1 cellular context compared by ENCODE assay signal in the genomic region with DNA sequence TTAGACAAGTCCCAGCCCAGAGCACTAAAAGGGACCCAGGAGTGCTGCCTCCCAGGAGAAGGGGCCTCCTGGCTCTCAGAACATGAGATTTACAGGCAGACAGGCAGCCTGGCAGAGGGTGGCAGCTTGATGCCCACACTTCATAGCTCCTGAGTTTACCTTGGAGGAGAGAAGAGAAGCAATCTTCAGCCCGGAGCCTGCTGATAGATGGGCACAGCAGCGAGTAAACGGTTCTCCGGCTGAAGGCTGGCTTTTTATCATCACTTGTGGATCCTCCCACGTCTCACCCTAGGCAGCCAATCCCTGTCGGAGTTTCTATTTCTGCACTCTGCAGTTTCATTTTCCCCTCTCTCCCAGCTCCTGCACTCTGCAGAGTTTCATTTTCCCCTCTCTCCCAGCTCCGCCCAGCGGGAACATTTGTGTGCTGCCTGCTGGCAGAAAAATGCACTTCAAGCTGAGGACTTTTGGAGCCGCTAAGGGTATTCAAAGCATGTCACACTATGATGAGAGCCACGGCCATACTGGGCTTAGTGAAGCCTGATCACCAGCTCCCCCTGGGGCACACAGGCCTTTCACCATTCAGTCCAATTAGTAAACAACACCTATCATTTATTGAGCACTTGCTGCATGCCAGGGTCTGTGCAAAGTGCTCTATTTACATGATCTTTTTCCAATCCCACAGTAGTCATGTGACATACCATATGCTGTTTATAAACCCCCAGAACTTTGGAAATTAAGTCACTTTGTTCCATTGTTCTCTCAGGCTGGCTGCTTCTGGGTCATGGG.
A peak's percentile ranks its signal among the peaks of the same experiment; 100 is the strongest.
TF ChIP-seq lines count a peak whose summit lies in the region.

A gene with protein sequence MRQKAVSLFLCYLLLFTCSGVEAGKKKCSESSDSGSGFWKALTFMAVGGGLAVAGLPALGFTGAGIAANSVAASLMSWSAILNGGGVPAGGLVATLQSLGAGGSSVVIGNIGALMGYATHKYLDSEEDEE (minus strand): TSS at position 229 of the 786 bp plus-strand sequence. CDS start 2,878 bp downstream, outside the sequence.

TF ChIP-seq in HepG2, 621 proteins besides CTCF, POLR2A, EP300 and RAD21 (continues in another document):
- TF ChIP-seq ZNF292 (CRISPR knock-in tag; IDR thresholded peaks at IDR 0.05; ENCODE audit: borderline replicate concordance, low read depth), result peak; percentile 92; the same call in 1 of the 2 replicates
- peak; percentile 57 for TF ChIP-seq TARDBP (CRISPR knock-in tag; IDR thresholded peaks at IDR 0.05)
- TF ChIP-seq, protein P1, sequence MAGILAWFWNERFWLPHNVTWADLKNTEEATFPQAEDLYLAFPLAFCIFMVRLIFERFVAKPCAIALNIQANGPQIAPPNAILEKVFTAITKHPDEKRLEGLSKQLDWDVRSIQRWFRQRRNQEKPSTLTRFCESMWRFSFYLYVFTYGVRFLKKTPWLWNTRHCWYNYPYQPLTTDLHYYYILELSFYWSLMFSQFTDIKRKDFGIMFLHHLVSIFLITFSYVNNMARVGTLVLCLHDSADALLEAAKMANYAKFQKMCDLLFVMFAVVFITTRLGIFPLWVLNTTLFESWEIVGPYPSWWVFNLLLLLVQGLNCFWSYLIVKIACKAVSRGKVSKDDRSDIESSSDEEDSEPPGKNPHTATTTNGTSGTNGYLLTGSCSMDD (CRISPR knock-in tag; IDR thresholded peaks at IDR 0.05), result no peak
- TF ChIP-seq ARID2 (CRISPR knock-in tag; IDR thresholded peaks at IDR 0.05; ENCODE audit: borderline replicate concordance), result no peak
- no peak for TF ChIP-seq ZNF33A (CRISPR knock-in tag; IDR thresholded peaks at IDR 0.05; ENCODE audit: borderline replicate concordance)
- no peak for TF ChIP-seq MAFG (CRISPR knock-in tag; IDR thresholded peaks at IDR 0.05)
- TF ChIP-seq SRY (CRISPR knock-in tag; IDR thresholded peaks at IDR 0.05), result no peak
- TF ChIP-seq, protein P2, sequence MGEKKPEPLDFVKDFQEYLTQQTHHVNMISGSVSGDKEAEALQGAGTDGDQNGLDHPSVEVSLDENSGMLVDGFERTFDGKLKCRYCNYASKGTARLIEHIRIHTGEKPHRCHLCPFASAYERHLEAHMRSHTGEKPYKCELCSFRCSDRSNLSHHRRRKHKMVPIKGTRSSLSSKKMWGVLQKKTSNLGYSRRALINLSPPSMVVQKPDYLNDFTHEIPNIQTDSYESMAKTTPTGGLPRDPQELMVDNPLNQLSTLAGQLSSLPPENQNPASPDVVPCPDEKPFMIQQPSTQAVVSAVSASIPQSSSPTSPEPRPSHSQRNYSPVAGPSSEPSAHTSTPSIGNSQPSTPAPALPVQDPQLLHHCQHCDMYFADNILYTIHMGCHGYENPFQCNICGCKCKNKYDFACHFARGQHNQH (CRISPR knock-in tag; IDR thresholded peaks at IDR 0.05), result peak; percentile 68
- 0 out of 2 replicates have a peak, but pooled peaks have one; percentile 56 for TF ChIP-seq HOXA5 (CRISPR knock-in tag; IDR thresholded peaks at IDR 0.05)
- peak; percentile 42; the same call in 1 of the 2 replicates for TF ChIP-seq ATF1 (CRISPR knock-in tag; IDR thresholded peaks at IDR 0.05)
- TF ChIP-seq, protein P3, sequence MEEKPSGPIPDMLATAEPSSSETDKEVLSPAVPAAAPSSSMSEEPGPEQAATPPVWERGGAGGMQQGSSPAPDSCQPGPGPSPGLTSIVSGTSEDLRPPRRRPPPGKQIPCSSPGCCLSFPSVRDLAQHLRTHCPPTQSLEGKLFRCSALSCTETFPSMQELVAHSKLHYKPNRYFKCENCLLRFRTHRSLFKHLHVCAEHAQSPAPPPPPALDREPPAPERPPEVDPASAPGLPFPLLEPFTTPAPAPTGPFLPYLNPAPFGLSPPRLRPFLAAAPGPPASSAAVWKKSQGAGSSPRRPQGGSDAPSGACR (CRISPR knock-in tag; IDR thresholded peaks at IDR 0.05), result no peak; the same call in 1 of the 2 replicates
- TF ChIP-seq PHF21A (CRISPR knock-in tag; IDR thresholded peaks at IDR 0.05), result peak; percentile 88
- peak; percentile 99 for TF ChIP-seq ZKSCAN8 (CRISPR knock-in tag; IDR thresholded peaks at IDR 0.05; ENCODE audit: borderline replicate concordance)
- no peak for TF ChIP-seq DNMT1 (CRISPR knock-in tag; IDR thresholded peaks at IDR 0.05)
- TF ChIP-seq, protein P4, sequence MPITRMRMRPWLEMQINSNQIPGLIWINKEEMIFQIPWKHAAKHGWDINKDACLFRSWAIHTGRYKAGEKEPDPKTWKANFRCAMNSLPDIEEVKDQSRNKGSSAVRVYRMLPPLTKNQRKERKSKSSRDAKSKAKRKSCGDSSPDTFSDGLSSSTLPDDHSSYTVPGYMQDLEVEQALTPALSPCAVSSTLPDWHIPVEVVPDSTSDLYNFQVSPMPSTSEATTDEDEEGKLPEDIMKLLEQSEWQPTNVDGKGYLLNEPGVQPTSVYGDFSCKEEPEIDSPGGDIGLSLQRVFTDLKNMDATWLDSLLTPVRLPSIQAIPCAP (CRISPR knock-in tag; IDR thresholded peaks at IDR 0.05; ENCODE audit: low read depth), result 0 out of 2 replicates have a peak, but pooled peaks have one; percentile 56
- no peak for TF ChIP-seq ATAD3A (CRISPR knock-in tag; IDR thresholded peaks at IDR 0.05)
- TF ChIP-seq DPF2 (CRISPR knock-in tag; IDR thresholded peaks at IDR 0.05; ENCODE audit: borderline replicate concordance, low read depth), result no peak
- TF ChIP-seq YY1 (IDR thresholded peaks at IDR 0.05; ENCODE audit: insufficient read depth, insufficient replicate concordance, low read depth, low read length), result peak; percentile 35
- no peak for TF ChIP-seq NRL (CRISPR knock-in tag; IDR thresholded peaks at IDR 0.05; ENCODE audit: borderline replicate concordance)
- no peak for TF ChIP-seq PPARG (CRISPR knock-in tag; conservative IDR thresholded peaks at IDR 0.05)
- TF ChIP-seq ZNF562 (CRISPR knock-in tag; IDR thresholded peaks at IDR 0.05; ENCODE audit: borderline replicate concordance), result no peak
- TF ChIP-seq, protein P5, sequence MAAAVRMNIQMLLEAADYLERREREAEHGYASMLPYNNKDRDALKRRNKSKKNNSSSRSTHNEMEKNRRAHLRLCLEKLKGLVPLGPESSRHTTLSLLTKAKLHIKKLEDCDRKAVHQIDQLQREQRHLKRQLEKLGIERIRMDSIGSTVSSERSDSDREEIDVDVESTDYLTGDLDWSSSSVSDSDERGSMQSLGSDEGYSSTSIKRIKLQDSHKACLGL (CRISPR knock-in tag; IDR thresholded peaks at IDR 0.05), result no peak
- peak; percentile 9; the same call in 1 of the 2 replicates for TF ChIP-seq RFX5 (IDR thresholded peaks at IDR 0.05; ENCODE audit: low read depth, low read length)
- TF ChIP-seq ZNF501 (CRISPR knock-in tag; IDR thresholded peaks at IDR 0.05), result 0 out of 2 replicates have a peak, but pooled peaks have one; percentile 3
- TF ChIP-seq SIX4 (CRISPR knock-in tag; IDR thresholded peaks at IDR 0.05), result no peak; the same call in 1 of the 2 replicates
- no peak for TF ChIP-seq ATRX (CRISPR knock-in tag; IDR thresholded peaks at IDR 0.05; ENCODE audit: borderline replicate concordance)
- TF ChIP-seq, protein P6, sequence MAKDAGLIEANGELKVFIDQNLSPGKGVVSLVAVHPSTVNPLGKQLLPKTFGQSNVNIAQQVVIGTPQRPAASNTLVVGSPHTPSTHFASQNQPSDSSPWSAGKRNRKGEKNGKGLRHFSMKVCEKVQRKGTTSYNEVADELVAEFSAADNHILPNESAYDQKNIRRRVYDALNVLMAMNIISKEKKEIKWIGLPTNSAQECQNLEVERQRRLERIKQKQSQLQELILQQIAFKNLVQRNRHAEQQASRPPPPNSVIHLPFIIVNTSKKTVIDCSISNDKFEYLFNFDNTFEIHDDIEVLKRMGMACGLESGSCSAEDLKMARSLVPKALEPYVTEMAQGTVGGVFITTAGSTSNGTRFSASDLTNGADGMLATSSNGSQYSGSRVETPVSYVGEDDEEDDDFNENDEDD (CRISPR knock-in tag; IDR thresholded peaks at IDR 0.05; ENCODE audit: borderline replicate concordance), result peak; percentile 30; the same call in 1 of the 2 replicates
- TF ChIP-seq MBD4 (IDR thresholded peaks at IDR 0.05; ENCODE audit: borderline replicate concordance, low read length), result no peak
- TF ChIP-seq MEIS2 (CRISPR knock-in tag; IDR thresholded peaks at IDR 0.05), result 0 out of 2 replicates have a peak, but pooled peaks have one; percentile 45
- peak; percentile 56; the same call in 1 of the 2 replicates for TF ChIP-seq GTF2F1 (IDR thresholded peaks at IDR 0.05; ENCODE audit: low read length)
- TF ChIP-seq MIXL1 (CRISPR knock-in tag; IDR thresholded peaks at IDR 0.05), result 0 out of 2 replicates have a peak, but pooled peaks have one; percentile 41
- TF ChIP-seq, protein P7, sequence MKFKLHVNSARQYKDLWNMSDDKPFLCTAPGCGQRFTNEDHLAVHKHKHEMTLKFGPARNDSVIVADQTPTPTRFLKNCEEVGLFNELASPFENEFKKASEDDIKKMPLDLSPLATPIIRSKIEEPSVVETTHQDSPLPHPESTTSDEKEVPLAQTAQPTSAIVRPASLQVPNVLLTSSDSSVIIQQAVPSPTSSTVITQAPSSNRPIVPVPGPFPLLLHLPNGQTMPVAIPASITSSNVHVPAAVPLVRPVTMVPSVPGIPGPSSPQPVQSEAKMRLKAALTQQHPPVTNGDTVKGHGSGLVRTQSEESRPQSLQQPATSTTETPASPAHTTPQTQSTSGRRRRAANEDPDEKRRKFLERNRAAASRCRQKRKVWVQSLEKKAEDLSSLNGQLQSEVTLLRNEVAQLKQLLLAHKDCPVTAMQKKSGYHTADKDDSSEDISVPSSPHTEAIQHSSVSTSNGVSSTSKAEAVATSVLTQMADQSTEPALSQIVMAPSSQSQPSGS (CRISPR knock-in tag; IDR thresholded peaks at IDR 0.05), result no peak
- no peak for TF ChIP-seq ATF7-NPFF (CRISPR knock-in tag; IDR thresholded peaks at IDR 0.05; ENCODE audit: low read depth)
- TF ChIP-seq TBP (CRISPR knock-in tag; IDR thresholded peaks at IDR 0.05), result no peak
- TF ChIP-seq, protein P8, sequence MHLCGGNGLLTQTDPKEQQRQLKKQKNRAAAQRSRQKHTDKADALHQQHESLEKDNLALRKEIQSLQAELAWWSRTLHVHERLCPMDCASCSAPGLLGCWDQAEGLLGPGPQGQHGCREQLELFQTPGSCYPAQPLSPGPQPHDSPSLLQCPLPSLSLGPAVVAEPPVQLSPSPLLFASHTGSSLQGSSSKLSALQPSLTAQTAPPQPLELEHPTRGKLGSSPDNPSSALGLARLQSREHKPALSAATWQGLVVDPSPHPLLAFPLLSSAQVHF (CRISPR knock-in tag; IDR thresholded peaks at IDR 0.05), result no peak
- TF ChIP-seq ZBTB21 (CRISPR knock-in tag; IDR thresholded peaks at IDR 0.05), result no peak
- TF ChIP-seq, protein P9, sequence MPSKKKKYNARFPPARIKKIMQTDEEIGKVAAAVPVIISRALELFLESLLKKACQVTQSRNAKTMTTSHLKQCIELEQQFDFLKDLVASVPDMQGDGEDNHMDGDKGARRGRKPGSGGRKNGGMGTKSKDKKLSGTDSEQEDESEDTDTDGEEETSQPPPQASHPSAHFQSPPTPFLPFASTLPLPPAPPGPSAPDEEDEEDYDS (CRISPR knock-in tag; IDR thresholded peaks at IDR 0.05), result peak; percentile 98
- TF ChIP-seq, protein P10, sequence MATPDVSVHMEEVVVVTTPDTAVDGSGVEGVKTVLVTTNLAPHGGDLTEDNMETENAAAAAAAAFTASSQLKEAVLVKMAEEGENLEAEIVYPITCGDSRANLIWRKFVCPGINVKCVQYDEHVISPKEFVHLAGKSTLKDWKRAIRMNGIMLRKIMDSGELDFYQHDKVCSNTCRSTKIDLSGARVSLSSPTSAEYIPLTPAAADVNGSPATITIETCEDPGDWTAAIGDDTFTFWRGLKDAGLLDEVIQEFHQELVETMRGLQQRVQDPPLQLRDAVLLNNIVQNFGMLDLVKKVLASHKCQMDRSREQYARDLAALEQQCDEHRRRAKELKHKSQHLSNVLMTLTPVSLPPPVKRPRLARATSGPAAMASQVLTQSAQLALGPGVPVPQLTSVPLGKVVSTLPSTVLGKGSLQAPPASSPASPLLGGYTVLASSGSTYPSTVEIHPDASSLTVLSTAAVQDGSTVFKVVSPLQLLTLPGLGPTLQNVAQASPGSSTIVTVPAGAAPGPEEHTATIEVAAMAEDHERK (CRISPR knock-in tag; IDR thresholded peaks at IDR 0.05; ENCODE audit: low read depth), result no peak; the same call in 1 of the 2 replicates
- TF ChIP-seq KDM2A (CRISPR knock-in tag; IDR thresholded peaks at IDR 0.05; ENCODE audit: borderline replicate concordance, low read depth), result 0 out of 2 replicates have a peak, but pooled peaks have one; percentile 46
- no peak for TF ChIP-seq TOE1 (CRISPR knock-in tag; IDR thresholded peaks at IDR 0.05)
- no peak for TF ChIP-seq KDM1A (CRISPR knock-in tag; IDR thresholded peaks at IDR 0.05)
- TF ChIP-seq, protein P11, sequence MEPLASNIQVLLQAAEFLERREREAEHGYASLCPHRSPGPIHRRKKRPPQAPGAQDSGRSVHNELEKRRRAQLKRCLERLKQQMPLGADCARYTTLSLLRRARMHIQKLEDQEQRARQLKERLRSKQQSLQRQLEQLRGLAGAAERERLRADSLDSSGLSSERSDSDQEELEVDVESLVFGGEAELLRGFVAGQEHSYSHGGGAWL (CRISPR knock-in tag; IDR thresholded peaks at IDR 0.05), result no peak
- TF ChIP-seq, protein P12, sequence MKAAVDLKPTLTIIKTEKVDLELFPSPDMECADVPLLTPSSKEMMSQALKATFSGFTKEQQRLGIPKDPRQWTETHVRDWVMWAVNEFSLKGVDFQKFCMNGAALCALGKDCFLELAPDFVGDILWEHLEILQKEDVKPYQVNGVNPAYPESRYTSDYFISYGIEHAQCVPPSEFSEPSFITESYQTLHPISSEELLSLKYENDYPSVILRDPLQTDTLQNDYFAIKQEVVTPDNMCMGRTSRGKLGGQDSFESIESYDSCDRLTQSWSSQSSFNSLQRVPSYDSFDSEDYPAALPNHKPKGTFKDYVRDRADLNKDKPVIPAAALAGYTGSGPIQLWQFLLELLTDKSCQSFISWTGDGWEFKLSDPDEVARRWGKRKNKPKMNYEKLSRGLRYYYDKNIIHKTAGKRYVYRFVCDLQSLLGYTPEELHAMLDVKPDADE (CRISPR knock-in tag; IDR thresholded peaks at IDR 0.05), result 0 out of 2 replicates have a peak, but pooled peaks have one; percentile 71
- TF ChIP-seq, protein P13, sequence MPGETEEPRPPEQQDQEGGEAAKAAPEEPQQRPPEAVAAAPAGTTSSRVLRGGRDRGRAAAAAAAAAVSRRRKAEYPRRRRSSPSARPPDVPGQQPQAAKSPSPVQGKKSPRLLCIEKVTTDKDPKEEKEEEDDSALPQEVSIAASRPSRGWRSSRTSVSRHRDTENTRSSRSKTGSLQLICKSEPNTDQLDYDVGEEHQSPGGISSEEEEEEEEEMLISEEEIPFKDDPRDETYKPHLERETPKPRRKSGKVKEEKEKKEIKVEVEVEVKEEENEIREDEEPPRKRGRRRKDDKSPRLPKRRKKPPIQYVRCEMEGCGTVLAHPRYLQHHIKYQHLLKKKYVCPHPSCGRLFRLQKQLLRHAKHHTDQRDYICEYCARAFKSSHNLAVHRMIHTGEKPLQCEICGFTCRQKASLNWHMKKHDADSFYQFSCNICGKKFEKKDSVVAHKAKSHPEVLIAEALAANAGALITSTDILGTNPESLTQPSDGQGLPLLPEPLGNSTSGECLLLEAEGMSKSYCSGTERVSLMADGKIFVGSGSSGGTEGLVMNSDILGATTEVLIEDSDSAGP (CRISPR knock-in tag; IDR thresholded peaks at IDR 0.05; ENCODE audit: borderline replicate concordance), result no peak; the same call in 1 of the 2 replicates
- no peak for TF ChIP-seq BORCS8-MEF2B (CRISPR knock-in tag; IDR thresholded peaks at IDR 0.05)
- TF ChIP-seq ZNF207 (IDR thresholded peaks at IDR 0.05; ENCODE audit: borderline replicate concordance), result no peak
- TF ChIP-seq ZNF878 (CRISPR knock-in tag; IDR thresholded peaks at IDR 0.05), result peak; percentile 18; the same call in 1 of the 2 replicates
- TF ChIP-seq KLF9 (CRISPR knock-in tag; IDR thresholded peaks at IDR 0.05; ENCODE audit: low read depth), result no peak
